In the genomic region with DNA sequence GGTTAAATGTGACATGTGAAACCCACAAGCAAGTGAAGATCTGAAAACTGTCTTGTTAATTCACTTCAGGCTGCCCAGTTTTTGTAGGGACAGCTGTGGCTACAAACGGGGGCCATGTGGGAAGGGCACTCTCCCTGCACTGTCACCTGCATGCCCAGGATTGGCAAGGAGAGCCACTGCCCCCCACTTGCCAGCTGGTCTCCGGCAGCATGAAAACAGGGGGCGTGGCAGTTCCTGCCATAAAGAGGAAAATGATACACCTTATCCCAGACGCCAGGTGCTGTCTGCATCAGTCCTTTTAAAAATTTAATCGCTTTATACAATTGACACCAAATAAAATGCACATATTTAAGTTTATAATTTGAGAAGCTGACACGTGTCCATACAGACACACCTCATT, we compare ENCODE assay signal across 8 cellular contexts.
A peak's percentile ranks its signal among the peaks of the same experiment; 100 is the strongest.
DNase-seq lines count a peak whose midpoint lies in the region; FAIRE-seq lines count a peak whose summit lies in the region.
"Not testable (repeated sequence)": the region's sequence is repeated elsewhere in the genome, so short reads cannot be mapped to it uniquely, and the experiment has no call there.

No MANE protein-coding gene starts in this region.

- peak; percentile 80 for DNase-seq in COR-L47 (lab: John Stamatoyannopoulos, UW)
- peak; percentile 37 for DNase-seq in NCI-H1092 (lab: John Stamatoyannopoulos, UW)
- peak; percentile 60 for DNase-seq in NCI-H1436 (lab: John Stamatoyannopoulos, UW)
- DNase-seq in NCI-H2107 treated with DMSO at 0.1 percent for 48 hours (lab: John Stamatoyannopoulos, UW; ENCODE audit: unreplicated experiment): peak; percentile 48
- DNase-seq in NCI-H345 treated with DMSO at 0.1 percent for 48 hours (lab: John Stamatoyannopoulos, UW; ENCODE audit: unreplicated experiment): peak; percentile 14
- DNase-seq in NCI-H748 treated with DMSO at 0.1 percent for 48 hours (lab: John Stamatoyannopoulos, UW): peak; percentile 64
- DNase-seq in SHP77 treated with DMSO at 0.1 percent for 48 hours (lab: John Stamatoyannopoulos, UW): peak; percentile 58
- peak; percentile 39 for DNase-seq in small intestine

- H3K9me3 ChIP-seq in small intestine (ENCODE audit: control insufficient read depth, low read depth): not testable (repeated sequence)

- not testable (repeated sequence) for H3K4me1 ChIP-seq in small intestine (ENCODE audit: control insufficient read depth in 2 of 2, insufficient read depth in 1 of 2, low read depth in 1 of 2, low read length in 1 of 2)

- not testable (repeated sequence) for FAIRE-seq in small intestine (lab: Jason Lieb, UNC)

- not testable (repeated sequence) for H3K36me3 ChIP-seq in small intestine (ENCODE audit: control insufficient read depth in 2 of 2, insufficient read depth in 2 of 2, low read length in 2 of 2)

- not testable (repeated sequence) for H3K27ac ChIP-seq in small intestine (ENCODE audit: low read depth in 1 of 2, low read length in 1 of 2)

- not testable (repeated sequence) for H3K27me3 ChIP-seq in small intestine (ENCODE audit: control insufficient read depth in 2 of 2, insufficient read depth in 2 of 2, low read length in 2 of 2)

- H3K4me3 ChIP-seq in small intestine (ENCODE audit: low read depth in 1 of 2, low read length in 2 of 2): not testable (repeated sequence)

- WGBS in small intestine, 3 donors: 11 to 51% (median 23%) methylated on average over 6 of the region's 6 CpGs

Comparison
In these comparisons a context has a peak if more than half of its experiments do, and no peak if none do; other contexts are left out.
1. DNase-seq: peak in every context shown above with its lines; median percentile 80 in COR-L47; 64 in NCI-H748 treated with DMSO at 0.1 percent for 48 hours; 60 in NCI-H1436; 58 in SHP77 treated with DMSO at 0.1 percent for 48 hours; 48 in NCI-H2107 treated with DMSO at 0.1 percent for 48 hours; 39 in small intestine; 37 in NCI-H1092; 14 in NCI-H345 treated with DMSO at 0.1 percent for 48 hours.